In genomic region chr19:31354919-31355318, GRCh38 we compare ENCODE assay signal across 28 cellular contexts. TPM values are rescaled to one million over a fixed set of nuclear protein-coding genes. Genes with fewer than 3 reads are reported as not detected.
DNase-seq lines count a peak whose midpoint lies in the region; ATAC-seq, FAIRE-seq and TF ChIP-seq lines count a peak whose summit lies in the region.
"Had no signal": no experiment of that assay in that cellular context is flagged by ENCODE, and none has a peak within 500 bp of the region (broad histone marks: within the 10 kb centered on the region; RNA-seq: fewer than 3 reads in every experiment).

No MANE protein-coding gene starts in this region.

- H3K4me3 Mint-ChIP-seq in activated CD4-positive, alpha-beta T cell treated with anti-CD3 and anti-CD28 coated beads, Interleukin-2, amount 10 ng/mL, durations not matched to agents 24 days and 14 days: no peak overlapping the region
- H3K4me3 Mint-ChIP-seq in astrocyte (ENCODE audit: unreplicated experiment) (no peak overlapping the region), progenitor cell of endocrine pancreas (ENCODE audit: low read depth) (peak overlapping the region; percentile 14)
- H3K4me3 Mint-ChIP-seq: T-helper 1 cell treated with Interleukin-12 subunit alpha and Interleukin-12 subunit beta and Interleukin-4 antibody, amounts not matched to agents 30 μg/mL and 1 μg/mL, for 36 hours had no signal

- H3K4me3 ChIP-seq in astrocyte (ENCODE audit: insufficient read depth, low read depth, low read length): no peak overlapping the region
- H3K4me3 ChIP-seq in iPS-15b (ENCODE audit: low read depth, low read length): peak overlapping the region; percentile 60
- H3K4me3 ChIP-seq in pancreas: no peak overlapping the region
- H3K4me3 ChIP-seq: body of pancreas, gastroesophageal sphincter, sigmoid colon, transverse colon had no signal

- H3K9ac ChIP-seq in astrocyte (ENCODE audit: low read length) (no peak overlapping the region), iPS-15b (ENCODE audit: low read depth, low read length) (no peak overlapping the region)

- intact Hi-C loops in activated CD4-positive, alpha-beta T cell treated with anti-CD3 and anti-CD28 coated beads, Interleukin-2, amount 10 ng/mL, durations not matched to agents 24 days and 14 days (cut with micrococcal nuclease): loop anchor here (5.0 to 10.0 kb wide), 4 partner anchors 243 to 1320 kb away; partner anchors contain the start of genes ANKRD27 and RGS9BP
- intact Hi-C loops in pancreas (cut with DNase I): loop anchor here in 1 of 3 donors (5.0 to 10.0 kb wide), 2 partner anchors 573 to 670 kb away; no protein-coding TSS in a partner anchor

- H3K27ac Mint-ChIP-seq in activated CD4-positive, alpha-beta T cell treated with anti-CD3 and anti-CD28 coated beads, Interleukin-2, amount 10 ng/mL, durations not matched to agents 24 days and 14 days: peak overlapping the region; percentile 38
- H3K27ac Mint-ChIP-seq in astrocyte (ENCODE audit: unreplicated experiment): no peak overlapping the region
- no peak overlapping the region for H3K27ac Mint-ChIP-seq in progenitor cell of endocrine pancreas
- H3K27ac Mint-ChIP-seq: activated T-helper 2 cell treated with anti-CD3 and anti-CD28 coated beads, Interferon-gamma antibody, Interleukin-2, Interleukin-4, amounts not matched to agents 10 μg/mL and 5 μg/mL and 100 μg/mL, durations not matched to agents 14 hours and 24 hours and 36 hours; CD4-positive, CD25-positive, alpha-beta regulatory T cell had no signal

- FAIRE-seq in astrocyte (lab: Jason Lieb, UNC) (no peak), pancreas (lab: Jason Lieb, UNC) (no peak)
- FAIRE-seq: colon, GM19239 had no signal

- peaks cover 69% of the 10 kb centered on the region for H4K20me1 ChIP-seq in astrocyte (ENCODE audit: insufficient read depth, low read length)

- H3K4me1 ChIP-seq in astrocyte (ENCODE audit: insufficient read depth, low read length) (peaks cover 22% of the 10 kb centered on the region), iPS-15b (ENCODE audit: control insufficient read depth, insufficient read depth, low read length) (peaks cover 22% of the 10 kb centered on the region), pancreas (no peaks in the 10 kb centered on the region)

- no peak overlapping the region for H2AFZ ChIP-seq in astrocyte (ENCODE audit: low read depth, low read length)

- no peak for ATAC-seq in pancreas
- ATAC-seq: body of pancreas, gastroesophageal sphincter, left lobe of liver had no signal

- H3K4me2 ChIP-seq in astrocyte (ENCODE audit: low read length): peak overlapping the region; percentile 42

- H3K36me3 ChIP-seq in astrocyte (ENCODE audit: insufficient read depth, low read length) (no peaks in the 10 kb centered on the region), iPS-15b (ENCODE audit: control insufficient read depth, insufficient read depth, low read length) (no peaks in the 10 kb centered on the region), pancreas (no peaks in the 10 kb centered on the region)
- H3K36me3 ChIP-seq: gastroesophageal sphincter, sigmoid colon, transverse colon had no signal

- TF ChIP-seq CTCF in astrocyte (IDR thresholded peaks at IDR 0.05; ENCODE audit: insufficient read depth, low read depth, low read length): no peak
- no peak for TF ChIP-seq CTCF in progenitor cell of endocrine pancreas (IDR thresholded peaks at IDR 0.05; ENCODE audit: unreplicated experiment)
- TF ChIP-seq CTCF in pancreas (IDR thresholded peaks at IDR 0.05): no peak

- H3K4me1 Mint-ChIP-seq in activated CD4-positive, alpha-beta T cell treated with anti-CD3 and anti-CD28 coated beads, Interleukin-2, amount 10 ng/mL, durations not matched to agents 24 days and 14 days: peaks cover 28% of the 10 kb centered on the region
- H3K4me1 Mint-ChIP-seq in astrocyte (ENCODE audit: low read depth, unreplicated experiment) (peaks cover 24% of the 10 kb centered on the region), progenitor cell of endocrine pancreas (ENCODE audit: low read depth) (peaks cover 31% of the 10 kb centered on the region)

- H3K9me3 ChIP-seq in astrocyte (ENCODE audit: insufficient read depth, low read depth, low read length) (no peaks in the 10 kb centered on the region), iPS-15b (ENCODE audit: control insufficient read depth, insufficient read depth, low read length) (no peaks in the 10 kb centered on the region), pancreas (no peaks in the 10 kb centered on the region)
- H3K9me3 ChIP-seq: body of pancreas, gastroesophageal sphincter, sigmoid colon, transverse colon had no signal

- peaks cover 23% of the 10 kb centered on the region for H3K79me2 ChIP-seq in astrocyte (ENCODE audit: insufficient read depth, low read length)

- peaks cover 51% of the 10 kb centered on the region for H3K27me3 ChIP-seq in astrocyte (ENCODE audit: insufficient read depth, low read length)
- peaks cover 69% of the 10 kb centered on the region for H3K27me3 ChIP-seq in iPS-15b (ENCODE audit: control insufficient read depth, insufficient read depth, low read length)
- H3K27me3 ChIP-seq in pancreas: peaks cover 0 to 26% (median 4%) of the 10 kb centered on the region in 4 donors
- H3K27me3 ChIP-seq: gastroesophageal sphincter, sigmoid colon had no signal

- peaks cover 75% of the 10 kb centered on the region for H3K27me3 Mint-ChIP-seq in activated CD4-positive, alpha-beta T cell treated with anti-CD3 and anti-CD28 coated beads, Interleukin-2, amount 10 ng/mL, durations not matched to agents 24 days and 14 days
- H3K27me3 Mint-ChIP-seq in astrocyte (ENCODE audit: low read depth, unreplicated experiment) (peaks cover 70% of the 10 kb centered on the region), progenitor cell of endocrine pancreas (peaks cover 83% of the 10 kb centered on the region)

- no peak for DNase-seq in activated CD4-positive, alpha-beta T cell treated with anti-CD3 and anti-CD28 coated beads, Interleukin-2, amount 10 ng/mL, durations not matched to agents 24 days and 14 days
- DNase-seq in activated CD4-positive, alpha-beta T cell treated with anti-CD3 and anti-CD28 coated beads, Interleukin-2, amount 50 U/mL, for 1 hour: no peak
- no peak for DNase-seq in astrocyte (ENCODE audit: low read depth)
- no peak for DNase-seq in progenitor cell of endocrine pancreas (ENCODE audit: low spot score, unreplicated experiment)
- no peak for DNase-seq in effector CD8-positive, alpha-beta T cell (lab: John Stamatoyannopoulos, UW)
- no peak for DNase-seq in stimulated activated CD4-positive, alpha-beta T cell treated with anti-CD3 and anti-CD28 coated beads, Interleukin-2, amount 100 ng/mL, for 48 hours
- DNase-seq in pancreas: no peak
- DNase-seq: body of pancreas; IMR-90; midbrain; NCI-H1048; NCI-H2029; NCI-H2227 treated with DMSO at 0.1 percent for 48 hours; NCI-H69; posterior cingulate gyrus; sigmoid colon; stimulated activated CD4-positive, alpha-beta T cell treated with anti-CD3 and anti-CD28 coated beads, Interleukin-15, amount 100 ng/mL, for 24 hours; transverse colon had no signal

- peaks cover 4% of the 10 kb centered on the region for H3K36me3 Mint-ChIP-seq in activated CD4-positive, alpha-beta T cell treated with anti-CD3 and anti-CD28 coated beads, Interleukin-2, amount 10 ng/mL, durations not matched to agents 24 days and 14 days (ENCODE audit: low read depth)
- H3K36me3 Mint-ChIP-seq in astrocyte (ENCODE audit: low read depth, unreplicated experiment): no peaks in the 10 kb centered on the region
- no peaks in the 10 kb centered on the region for H3K36me3 Mint-ChIP-seq in progenitor cell of endocrine pancreas (ENCODE audit: insufficient read depth)
- H3K36me3 Mint-ChIP-seq: CD4-positive, CD25-positive, alpha-beta regulatory T cell had no signal

- H3K27ac ChIP-seq in astrocyte (ENCODE audit: low read depth, low read length): no peak overlapping the region
- no peak overlapping the region for H3K27ac ChIP-seq in pancreas
- H3K27ac ChIP-seq: 22Rv1, body of pancreas, gastroesophageal sphincter, sigmoid colon, transverse colon, VCaP had no signal

- H3K9me3 Mint-ChIP-seq in activated CD4-positive, alpha-beta T cell treated with anti-CD3 and anti-CD28 coated beads, Interleukin-2, amount 10 ng/mL, durations not matched to agents 24 days and 14 days: no peaks in the 10 kb centered on the region
- H3K9me3 Mint-ChIP-seq in astrocyte (ENCODE audit: unreplicated experiment) (no peaks in the 10 kb centered on the region), progenitor cell of endocrine pancreas (ENCODE audit: low read depth) (no peaks in the 10 kb centered on the region)
- H3K9me3 Mint-ChIP-seq: activated T-helper 2 cell treated with anti-CD3 and anti-CD28 coated beads, Interferon-gamma antibody, Interleukin-2, Interleukin-4, amounts not matched to agents 10 μg/mL and 5 μg/mL and 100 μg/mL, durations not matched to agents 14 hours and 24 hours and 36 hours; T-helper 1 cell treated with Interleukin-12 subunit alpha and Interleukin-12 subunit beta and Interleukin-4 antibody, amounts not matched to agents 30 μg/mL and 1 μg/mL, for 36 hours had no signal

- 44 to 55% methylated on average over 17 of the region's 17 CpGs for WGBS in pancreas, 2 donors

RNA-seq across cellular contexts. Expression of gene TSHZ3, which starts 5.7 kb away (rescaled TPM):
- total RNA-seq in activated CD4-positive, alpha-beta T cell treated with anti-CD3 and anti-CD28 coated beads, Interleukin-2, amount 10 ng/mL, durations not matched to agents 24 days and 14 days: 1.3 and 1.6 TPM in 2 replicates
- total RNA-seq in astrocyte (6.1 and 7.9 TPM in 2 replicates), progenitor cell of endocrine pancreas (15.0 and 15.5 TPM in 2 replicates), pancreas (1 to 10 TPM in 5 of 6 donors, under 1 TPM in 1; 0.88 to 3.2 (median 1.9) TPM)
- polyA plus RNA-seq in pancreas: 1 to 10 TPM in 1 of 2 donors, under 1 TPM in 1; 0.87 to 1.6 TPM
